11 cellular contexts compared by ENCODE assay signal in genomic region chr13:23673354-23673753, GRCh38.
DNase-seq lines count a peak whose midpoint lies in the region; ATAC-seq and TF ChIP-seq lines count a peak whose summit lies in the region.
"Had no signal": no experiment of that assay in that cellular context is flagged by ENCODE, and none has a peak within 500 bp of the region (broad histone marks: within the 10 kb centered on the region; RNA-seq: fewer than 3 reads in every experiment).

No MANE protein-coding gene starts in this region.

- H2AFZ ChIP-seq in MM.1S (ENCODE audit: low read length) = no peak overlapping the region

- ATAC-seq in lower lobe of right lung = peak; percentile 34 to 50
- ATAC-seq in GM19463 (IDR thresholded peaks at IDR 0.05; ENCODE audit: unreplicated experiment) = no peak

- H3K4me1 ChIP-seq in lower lobe of right lung = no peaks in the 10 kb centered on the region
- H3K4me1 ChIP-seq in MM.1S (ENCODE audit: low read length) = no peaks in the 10 kb centered on the region
- H3K4me1 ChIP-seq: BLaER1 had no signal

- peak overlapping the region; percentile 83 for H3K27ac ChIP-seq in epithelial cell of prostate
- H3K27ac ChIP-seq in lower lobe of right lung = no peak overlapping the region
- H3K27ac ChIP-seq in MM.1S (ENCODE audit: low read length) = no peak overlapping the region
- H3K27ac ChIP-seq: BLaER1 had no signal

- H4K20me1 ChIP-seq in MM.1S (ENCODE audit: insufficient read depth, low read length) = no peaks in the 10 kb centered on the region
- H4K20me1 ChIP-seq: BLaER1 had no signal

- H3K27me3 ChIP-seq in MG63 (no peaks in the 10 kb centered on the region), lower lobe of right lung (ENCODE audit: low read depth) (no peaks in the 10 kb centered on the region), MM.1S (replicated peaks; ENCODE audit: insufficient read depth, low read length) (no peaks in the 10 kb centered on the region)
- H3K27me3 ChIP-seq: BLaER1 had no signal

- no peaks in the 10 kb centered on the region for H3K9me2 ChIP-seq in MM.1S (replicated peaks; ENCODE audit: insufficient read depth, low read length)

- no peaks in the 10 kb centered on the region; the same call in 1 of the 2 replicates for H3K9me3 ChIP-seq in MG63
- H3K9me3 ChIP-seq in lower lobe of right lung = no peaks in the 10 kb centered on the region
- H3K9me3 ChIP-seq in MM.1S (replicated peaks; ENCODE audit: insufficient read depth, low read length) = no peaks in the 10 kb centered on the region

- no peak overlapping the region for H3K9ac ChIP-seq in MM.1S (ENCODE audit: low read length)
- H3K9ac ChIP-seq: BLaER1 had no signal

- no peak overlapping the region for H3K4me3 ChIP-seq in AG04449 (ENCODE audit: low read depth, low read length)
- no peak overlapping the region for H3K4me3 ChIP-seq in MG63
- no peak overlapping the region for H3K4me3 ChIP-seq in lower lobe of right lung
- H3K4me3 ChIP-seq in MM.1S (ENCODE audit: low read length) = no peak overlapping the region
- H3K4me3 ChIP-seq: BLaER1 had no signal

- CTCF ChIA-PET in AG04449 (lab: Yijun Ruan, JAX) = interaction anchor here (1.0 to 1.5 kb wide), 4 partner anchors 18 to 216 kb away, joined by 3 to 6 read pairs (median 4); partner anchors contain the start of gene MIPEP

- H3K79me2 ChIP-seq in MM.1S (ENCODE audit: low read length) = no peaks in the 10 kb centered on the region

- POLR2A ChIA-PET in AG04449 (lab: Yijun Ruan, JAX) = interaction anchor here (0.9 to 1.3 kb wide), 6 partner anchors 29 to 288 kb away, joined by 3 to 5 read pairs (median 4); no protein-coding TSS in a partner anchor

- H3F3A ChIP-seq in MM.1S (ENCODE audit: insufficient read depth, low read length) = no peaks in the 10 kb centered on the region

- intact Hi-C loops in lower lobe of right lung (cut with DNase I) = no loop called here

- H3K36me3 ChIP-seq in MG63 (no peaks in the 10 kb centered on the region; the same call in 1 of the 2 replicates), lower lobe of right lung (peaks cover 8% of the 10 kb centered on the region), MM.1S (replicated peaks; ENCODE audit: insufficient read depth, low read length) (no peaks in the 10 kb centered on the region)
- H3K36me3 ChIP-seq: BLaER1 had no signal

- no peak overlapping the region for H3K4me2 ChIP-seq in MM.1S (ENCODE audit: low read depth, low read length)
- H3K4me2 ChIP-seq: BLaER1 had no signal

- peak; percentile 92 for DNase-seq in AG04449 (ENCODE audit: low read depth, low spot score)
- DNase-seq in MG63 = peak; percentile 53
- DNase-seq in epithelial cell of prostate (ENCODE audit: low read depth, low spot score) = peak; percentile 45
- no peak for DNase-seq in lower lobe of right lung
- no peak for DNase-seq in MM.1S
- no peak for DNase-seq in NCI-H146 (lab: John Stamatoyannopoulos, UW)
- no peak for DNase-seq in OCI-M1 (lab: John Stamatoyannopoulos, UW)
- DNase-seq: activated CD4-positive, alpha-beta T cell treated with anti-CD3 and anti-CD28 coated beads, Interleukin-2, amount 50 U/mL, for 48 hours; NCI-H1048 had no signal

- TF ChIP-seq CTCF in AG04449 (IDR thresholded peaks at IDR 0.05; ENCODE audit: insufficient read depth, low read length, missing control alignments) = no peak
- TF ChIP-seq CTCF in lower lobe of right lung (IDR thresholded peaks at IDR 0.05) = no peak
- no peak for TF ChIP-seq CTCF in MM.1S (IDR thresholded peaks at IDR 0.05; ENCODE audit: low read length)

Comparison
In these comparisons a context has a peak if more than half of its experiments do, and no peak if none do; other contexts are left out.
1. DNase-seq: peak in AG04449 (single experiment), MG63 (single experiment) and epithelial cell of prostate (single experiment); none in lower lobe of right lung (single experiment), MM.1S (single experiment), NCI-H146 (single experiment) and OCI-M1 (single experiment).